Comparison of ENCODE assay signal across 1 cellular context in genomic region chr2:32064713-32065112, GRCh38.
TF ChIP-seq lines count a peak whose summit lies in the region.

No MANE protein-coding gene starts in this region.

TF ChIP-seq in HCT116, 20 proteins besides CTCF, POLR2A, EP300 and RAD21 (continued from another document):
- TF ChIP-seq REST (IDR thresholded peaks at IDR 0.05; ENCODE audit: low read depth) (no peak), SP1 (IDR thresholded peaks at IDR 0.05; ENCODE audit: low read depth) (no peak), TCF7L2 (IDR thresholded peaks at IDR 0.05; ENCODE audit: borderline replicate concordance, extremely low read depth, insufficient read depth, insufficient read length) (no peak), ZBTB33 (IDR thresholded peaks at IDR 0.05; ENCODE audit: extremely low read depth, insufficient replicate concordance, low read length) (no peak), EZH2 (IDR thresholded peaks at IDR 0.05) (no peak), ZFX (IDR thresholded peaks at IDR 0.05) (no peak)
